ENCODE assay signal across 9 cellular contexts in genomic region chr1:36160388-36160948, GRCh38. TPM values are rescaled to one million over a fixed set of nuclear protein-coding genes. Genes with fewer than 3 reads are reported as not detected.
DNase-seq lines count a peak whose midpoint lies in the region; ATAC-seq and TF ChIP-seq lines count a peak whose summit lies in the region.
"Had no signal": no experiment of that assay in that cellular context is flagged by ENCODE, and none has a peak within 500 bp of the region (broad histone marks: within the 10 kb centered on the region; RNA-seq: fewer than 3 reads in every experiment).

No MANE protein-coding gene starts in this region.

- peak overlapping the region; percentile 100 for H3K4me3 ChIP-seq in left ventricle myocardium inferior
- peak overlapping the region; percentile 36 to 70 (median 42) for H3K4me3 ChIP-seq in breast epithelium
- no peak overlapping the region for H3K4me3 ChIP-seq in mucosa of stomach (ENCODE audit: low read length)

- no peaks in the 10 kb centered on the region for H3K27me3 ChIP-seq in left ventricle myocardium inferior (ENCODE audit: low read depth)
- H3K27me3 ChIP-seq in breast epithelium: no peaks in the 10 kb centered on the region
- H3K27me3 ChIP-seq in mucosa of stomach (ENCODE audit: control insufficient read depth, insufficient read depth, low read length): no peaks in the 10 kb centered on the region

- intact Hi-C loops in left ventricle myocardium inferior (cut with micrococcal nuclease): no loop called here
- intact Hi-C loops in Right ventricle myocardium inferior (cut with DNase I): no loop called here
- intact Hi-C loops in breast epithelium (cut with DNase I; ENCODE audit: low total_unique reads): no loop called here

- peaks cover 94% of the 10 kb centered on the region for H3K4me1 ChIP-seq in left ventricle myocardium inferior
- H3K4me1 ChIP-seq in breast epithelium: peaks cover 34 to 47% of the 10 kb centered on the region in 2 donors
- peaks cover 51% of the 10 kb centered on the region for H3K4me1 ChIP-seq in mucosa of stomach (ENCODE audit: control insufficient read depth, insufficient read depth, low read length)

- no peak for DNase-seq in left ventricle myocardium inferior
- DNase-seq in Right ventricle myocardium inferior (ENCODE audit: missing footprints): no peak
- no peak for DNase-seq in breast epithelium (ENCODE audit: low spot score in 2 of 2)
- DNase-seq in NCI-H1694 treated with DMSO at 0.1 percent for 48 hours (lab: John Stamatoyannopoulos, UW): no peak
- no peak for DNase-seq in NCI-H2171 (lab: John Stamatoyannopoulos, UW)
- DNase-seq: NCI-H1694 had no signal

- peak overlapping the region; percentile 60 for H3K9ac ChIP-seq in mucosa of stomach (ENCODE audit: low read length)

- H3K27ac ChIP-seq in left ventricle myocardium inferior (replicated peaks): peak overlapping the region; percentile 100
- peak overlapping the region; percentile 93 to 99 for H3K27ac ChIP-seq in breast epithelium

- no peaks in the 10 kb centered on the region for H3K9me3 ChIP-seq in left ventricle myocardium inferior (replicated peaks)
- no peaks in the 10 kb centered on the region for H3K9me3 ChIP-seq in breast epithelium
- no peaks in the 10 kb centered on the region for H3K9me3 ChIP-seq in mucosa of stomach (ENCODE audit: control insufficient read depth, low read length)

- TF ChIP-seq CTCF in left ventricle myocardium inferior (IDR thresholded peaks at IDR 0.05; ENCODE audit: borderline replicate concordance) (no peak), breast epithelium (IDR thresholded peaks at IDR 0.05) (no peak)

- TF ChIP-seq POLR2A in breast epithelium (IDR thresholded peaks at IDR 0.05): no peak

- H3K36me3 ChIP-seq in left ventricle myocardium inferior (peaks cover 5% of the 10 kb centered on the region), breast epithelium (no peaks in the 10 kb centered on the region), mucosa of stomach (ENCODE audit: control insufficient read depth, insufficient read depth, low read length) (no peaks in the 10 kb centered on the region)

- ATAC-seq in Right ventricle myocardium inferior (no peak), HG02610 (IDR thresholded peaks at IDR 0.05; ENCODE audit: unreplicated experiment) (no peak), HG03432 (IDR thresholded peaks at IDR 0.05; ENCODE audit: unreplicated experiment) (no peak)

RNA-seq across cellular contexts. Expression of gene MAP7D1, which starts 4.5 kb away (rescaled TPM):
- total RNA-seq in left ventricle myocardium inferior: 363 TPM
- total RNA-seq in Right ventricle myocardium inferior: 383 TPM
- 10 to 100 TPM; 67.4 to 78.0 (median 68.6) TPM for total RNA-seq in breast epithelium

RNA-seq across cellular contexts. Expression of gene TRAPPC3, which starts 11.2 kb away (rescaled TPM):
- total RNA-seq in left ventricle myocardium inferior (54.6 TPM), Right ventricle myocardium inferior (53.9 TPM), breast epithelium (100 to 1,000 TPM; 107 to 118 (median 116) TPM)

RNA-seq across cellular contexts. Expression of gene COL8A2, which starts 35.4 kb away (rescaled TPM):
- total RNA-seq in left ventricle myocardium inferior: 1.2 TPM
- total RNA-seq in Right ventricle myocardium inferior: 1.0 TPM
- total RNA-seq in breast epithelium: 10 to 100 TPM in 2 of 3 donors, 1 to 10 TPM in 1; 3.4 to 20.6 (median 11.1) TPM
